Comparison of ENCODE assay signal across 6 cellular contexts in the genomic region with DNA sequence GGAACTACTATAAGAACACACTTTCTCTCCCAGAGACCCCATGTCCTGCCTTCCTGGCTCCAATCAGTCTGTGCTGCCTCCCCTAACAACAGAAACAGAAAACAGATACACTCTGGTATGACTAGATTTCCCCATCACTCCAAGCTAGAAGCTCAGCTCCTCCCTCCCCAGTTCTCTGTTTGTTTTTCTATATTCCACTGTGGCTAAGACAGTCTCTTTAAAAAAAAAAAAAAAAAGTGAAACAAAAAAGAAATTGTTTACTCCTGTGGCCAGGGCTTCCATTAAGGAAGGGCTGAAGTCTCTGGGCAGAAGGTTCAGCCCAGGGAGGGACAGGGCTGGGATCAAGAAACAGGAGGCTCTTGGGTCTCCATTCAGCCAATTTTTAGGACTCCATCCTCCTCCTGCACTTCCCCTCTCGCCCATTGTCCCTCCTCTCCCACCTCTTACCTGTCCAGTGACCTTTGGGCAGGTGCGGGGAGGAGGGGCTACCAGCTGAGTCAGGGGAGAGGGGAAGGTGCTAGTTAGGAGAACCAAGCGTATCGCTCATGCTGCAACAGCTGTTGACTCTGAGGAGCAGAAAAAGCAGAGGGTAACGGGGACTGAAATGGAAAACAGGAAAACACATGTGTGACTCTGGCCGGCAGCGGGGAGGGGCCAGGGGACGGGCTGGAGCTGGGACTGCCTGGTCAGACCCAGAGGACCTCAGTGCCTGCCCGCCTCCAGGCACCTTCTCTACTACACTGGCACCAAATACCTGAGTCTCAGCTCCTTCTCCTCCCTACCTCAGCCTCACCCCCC. TPM values are rescaled to one million over a fixed set of nuclear protein-coding genes. Genes with fewer than 3 reads are reported as not detected.
A peak's percentile ranks its signal among the peaks of the same experiment; 100 is the strongest.
DNase-seq lines count a peak whose midpoint lies in the region; ATAC-seq and TF ChIP-seq lines count a peak whose summit lies in the region.

No MANE protein-coding gene starts in this region.

- H2BK12ac ChIP-seq in neuronal stem cell (ENCODE audit: low read length) = no peak overlapping the region

- H3K27me3 Mint-ChIP-seq in MCF 10A (ENCODE audit: insufficient read depth, unreplicated experiment) = no peaks in the 10 kb centered on the region

- no peak overlapping the region for H2BK5ac ChIP-seq in neuronal stem cell (ENCODE audit: low read length)

- H3K9me3 ChIP-seq in neuronal stem cell (replicated peaks in 1 of 2; ENCODE audit: control insufficient read depth in 2 of 2, insufficient read depth in 1 of 2, low read depth in 1 of 2, low read length in 2 of 2) = no peaks in the 10 kb centered on the region

- H2AFZ ChIP-seq in neuronal stem cell (ENCODE audit: low read length) = peak overlapping the region; percentile 35

- in situ Hi-C loops in ACHN (cut with HindIII; ENCODE audit: low pct_ligation_motif_present, low pct_unique_long_range_greater_than_20kb, low sequenced_read_pairs) = no loop called here

- H3K36me3 Mint-ChIP-seq in MCF 10A (ENCODE audit: insufficient read depth, unreplicated experiment) = no peaks in the 10 kb centered on the region

- POLR2A ChIA-PET in MCF 10A (lab: Yijun Ruan, JAX) = interaction anchor here (0.6 to 2.7 kb wide), 3 partner anchors 11 to 53 kb away, joined by 3 to 12 read pairs (median 3); partner anchors contain the start of gene OXA1L

- H3K9me3 Mint-ChIP-seq in MCF 10A (ENCODE audit: unreplicated experiment) = no peaks in the 10 kb centered on the region

- no peak overlapping the region for H3K4me3 Mint-ChIP-seq in MCF 10A (ENCODE audit: unreplicated experiment)

- CTCF ChIA-PET in MCF 10A (lab: Yijun Ruan, JAX) = interaction anchor here (0.8 to 8.2 kb wide), 16 partner anchors 12 to 262 kb away, joined by 3 to 103 read pairs (median 4); partner anchors contain the start of genes MMP14 and MRPL52

- H3K14ac ChIP-seq in neuronal stem cell (ENCODE audit: low read length) = no peak overlapping the region

- peaks cover 0 to 6% (median 3%) of the 10 kb centered on the region in 3 experiments for H3K27me3 ChIP-seq in neuronal stem cell (ENCODE audit: control insufficient read depth in 3 of 3, insufficient read depth in 3 of 3, low read depth in 1 of 3, low read length in 3 of 3)

- H3K27ac Mint-ChIP-seq in MCF 10A (ENCODE audit: low read depth, unreplicated experiment) = peak overlapping the region; percentile 64

- H3K4me2 ChIP-seq in neuronal stem cell (ENCODE audit: insufficient read depth, low read length, poor library complexity, severe bottlenecking) = no peak overlapping the region

- ATAC-seq in HG02981 (IDR thresholded peaks at IDR 0.05; ENCODE audit: unreplicated experiment) = peak; percentile 45

- H3K79me1 ChIP-seq in neuronal stem cell (ENCODE audit: low read depth, low read length) = no peaks in the 10 kb centered on the region

- WGBS in neuronal stem cell (ENCODE audit: extremely low coverage in 2 of 2, insufficient read length in 2 of 2, insufficient replicate concordance in 1 of 2), 2 donors = no CpG with 5 or more reads among the region's 9 CpGs

- peak overlapping the region; percentile 0 for H2BK15ac ChIP-seq in neuronal stem cell (ENCODE audit: low read length)

- no peak overlapping the region for H2BK120ac ChIP-seq in neuronal stem cell (ENCODE audit: low read depth, low read length)

- H3K4me3 ChIP-seq in neuronal stem cell (ENCODE audit: low read length in 2 of 2) = no peak overlapping the region

- H3K18ac ChIP-seq in neuronal stem cell (ENCODE audit: low read length) = no peak overlapping the region

- H3K27ac ChIP-seq in neuronal stem cell (replicated peaks; ENCODE audit: low read length) = no peak overlapping the region

- DNase-seq in MCF 10A (ENCODE audit: unreplicated experiment) (no peak), neuronal stem cell (ENCODE audit: low spot score) (no peak), ACHN (no peak), occipital lobe (lab: John Stamatoyannopoulos, UW) (no peak)
- DNase-seq in activated CD4-positive, alpha-beta T cell treated with anti-CD3 and anti-CD28 coated beads, Interleukin-2, amount 50 U/mL, for 1 hour = no peak

- no peak for TF ChIP-seq CTCF in MCF 10A (IDR thresholded peaks at IDR 0.05; ENCODE audit: unreplicated experiment)

- no peak overlapping the region for H3K4ac ChIP-seq in neuronal stem cell (ENCODE audit: low read length)

- intact Hi-C loops in MCF 10A (cut with micrococcal nuclease) = loop anchor here (2.0 kb wide), 1 partner anchor 263 kb away; no protein-coding TSS in a partner anchor

- no peak overlapping the region for H3K9ac ChIP-seq in neuronal stem cell (ENCODE audit: low read depth, low read length, poor library complexity)

- H3K4me1 Mint-ChIP-seq in MCF 10A (ENCODE audit: insufficient read depth, unreplicated experiment) = peaks cover 19% of the 10 kb centered on the region

- peak overlapping the region; percentile 37 for H3K23ac ChIP-seq in neuronal stem cell (ENCODE audit: low read depth, low read length, poor library complexity)

- no peaks in the 10 kb centered on the region for H3K36me3 ChIP-seq in neuronal stem cell (replicated peaks in 1 of 2; ENCODE audit: control insufficient read depth in 2 of 2, insufficient read depth in 2 of 2, low read length in 2 of 2)

- H3K4me1 ChIP-seq in neuronal stem cell (ENCODE audit: control insufficient read depth in 2 of 2, insufficient read depth in 1 of 2, low read depth in 1 of 2, low read length in 2 of 2) = peaks cover 8 to 20% of the 10 kb centered on the region in 2 donors

- no peak overlapping the region for H2AK5ac ChIP-seq in neuronal stem cell (ENCODE audit: low read depth, low read length)

- H4K91ac ChIP-seq in neuronal stem cell (ENCODE audit: low read depth, low read length, poor library complexity) = no peak overlapping the region

- no peak overlapping the region for H4K8ac ChIP-seq in neuronal stem cell (ENCODE audit: low read depth, low read length)

- no TSS peak for BruUV-seq in MCF 10A (replicated peaks; lab: Mats Ljungman, UMichigan)

RNA-seq across cellular contexts. Expression of gene SLC7A7, which starts 4.2 kb away (rescaled TPM):
- total RNA-seq in MCF 10A (2022) = 0.61 and 0.98 TPM in 2 replicates
- 0.60 TPM for polyA plus RNA-seq in neuronal stem cell (2013, experiment 1 of 2)
- polyA plus RNA-seq in neuronal stem cell (2013, experiment 2 of 2) = 0.48 TPM
- total RNA-seq in occipital lobe = 3.3 TPM

RNA-seq across cellular contexts. Expression of gene MRPL52, which starts 10.3 kb away (rescaled TPM):
- 172 and 186 TPM in 2 replicates for total RNA-seq in MCF 10A (2022)
- polyA plus RNA-seq in neuronal stem cell (2013, experiment 1 of 2) = 193 TPM
- 197 TPM for polyA plus RNA-seq in neuronal stem cell (2013, experiment 2 of 2)
- total RNA-seq in occipital lobe = 16.4 TPM

RNA-seq across cellular contexts. Expression of gene MMP14, which starts 17.0 kb away (rescaled TPM):
- total RNA-seq in MCF 10A (2022) (71.5 and 78.6 TPM in 2 replicates), occipital lobe (8.3 TPM)
- 34.0 TPM for polyA plus RNA-seq in neuronal stem cell (2013, experiment 1 of 2)
- polyA plus RNA-seq in neuronal stem cell (2013, experiment 2 of 2) = 34.3 TPM

RNA-seq across cellular contexts. Expression of gene LRP10, which starts 52.1 kb away (rescaled TPM):
- total RNA-seq in MCF 10A (2022) (71.0 and 83.1 TPM in 2 replicates), occipital lobe (3.4 TPM)
- 4.7 TPM for polyA plus RNA-seq in neuronal stem cell (2013, experiment 1 of 2)
- 4.6 TPM for polyA plus RNA-seq in neuronal stem cell (2013, experiment 2 of 2)

RNA-seq across cellular contexts. Expression of gene OXA1L, which starts 52.9 kb away (rescaled TPM):
- total RNA-seq in MCF 10A (2022) (100 and 103 TPM in 2 replicates), occipital lobe (33.5 TPM)
- polyA plus RNA-seq in neuronal stem cell (2013, experiment 1 of 2) = 157 TPM
- polyA plus RNA-seq in neuronal stem cell (2013, experiment 2 of 2) = 152 TPM
